Comparison of ENCODE assay signal across 20 cellular contexts in genomic region chr2:15457868-15458267, GRCh38.
"Had no signal": no experiment of that assay in that cellular context is flagged by ENCODE, and none has a peak within 500 bp of the region (broad histone marks: within the 10 kb centered on the region; RNA-seq: fewer than 3 reads in every experiment).

No MANE protein-coding gene starts in this region.

- DNase-seq: KBM-7, MG63, NCI-H1092, NCI-H1105 treated with DMSO at 0.1 percent for 48 hours, NCI-H1417 treated with DMSO at 0.1 percent for 48 hours, NCI-H146, NCI-H1694 treated with DMSO at 0.1 percent for 48 hours, NCI-H1930, NCI-H2081, NCI-H2107, NCI-H2227 treated with DMSO at 0.1 percent for 48 hours, NCI-H524 treated with DMSO at 0.1 percent for 48 hours, NCI-H69, NCI-H774, PC-3, SHP77, T-helper 1 cell had no signal

- ATAC-seq: Panc1, PC-3, SK-N-SH treated with all-trans-retinoic acid at 6 μM for 48 hours had no signal

- H3K4me3 ChIP-seq: MG63 had no signal

- H3K27me3 ChIP-seq: MG63 had no signal

- H3K27ac ChIP-seq: RWPE1 had no signal

- H3K9me3 ChIP-seq: MG63 had no signal
